Comparison of ENCODE assay signal across 1 cellular context in the genomic region with DNA sequence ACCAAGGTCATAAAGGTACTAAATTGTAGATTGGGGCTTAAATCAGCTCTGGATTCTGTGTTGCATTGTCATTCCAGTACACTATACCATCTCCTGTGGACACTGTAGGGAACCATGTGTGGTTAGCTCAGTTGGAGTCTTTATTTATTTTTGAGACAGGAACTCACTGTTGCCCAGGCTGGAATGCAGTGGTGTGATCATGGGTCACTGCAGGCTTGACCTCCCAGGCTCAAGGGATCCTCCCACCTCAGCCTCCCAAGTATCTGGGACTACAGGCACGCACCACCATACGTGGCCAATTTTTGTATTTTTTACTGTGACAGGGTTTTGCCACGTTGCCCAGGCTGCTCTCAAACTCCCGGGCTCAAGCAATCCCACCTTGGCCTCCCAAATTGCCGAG.
TF ChIP-seq lines count a peak whose summit lies in the region.

No MANE protein-coding gene starts in this region.

TF ChIP-seq in HepG2, 621 proteins besides CTCF, POLR2A, EP300 and RAD21 (continues in another document):
- TF ChIP-seq ZFYVE20 (CRISPR knock-in tag; IDR thresholded peaks at IDR 0.05; ENCODE audit: borderline replicate concordance, low read depth) (no peak), PRPF4 (IDR thresholded peaks at IDR 0.05; ENCODE audit: low read depth, low read length, poor library complexity, severe bottlenecking) (no peak), FOXO1 (CRISPR knock-in tag; IDR thresholded peaks at IDR 0.05) (0 out of 2 replicates have a peak, but pooled peaks have one; percentile 16), SOX5 (CRISPR knock-in tag; IDR thresholded peaks at IDR 0.05; ENCODE audit: borderline replicate concordance) (peak; percentile 19; the same call in 1 of the 2 replicates), ZBTB8A (CRISPR knock-in tag; IDR thresholded peaks at IDR 0.05; ENCODE audit: borderline replicate concordance, low read depth) (no peak), MEIS2 (CRISPR knock-in tag; IDR thresholded peaks at IDR 0.05) (no peak), TEAD3 (CRISPR knock-in tag; optimal IDR thresholded peaks at IDR 0.05; ENCODE audit: borderline replicate concordance) (peak; percentile 97), NCOA1 (CRISPR knock-in tag; IDR thresholded peaks at IDR 0.05) (no peak), ZNF160 (CRISPR knock-in tag; IDR thresholded peaks at IDR 0.05) (no peak), RBFOX2 (IDR thresholded peaks at IDR 0.05; ENCODE audit: low read depth, low read length) (no peak), ZNF792 (CRISPR knock-in tag; IDR thresholded peaks at IDR 0.05) (peak; percentile 35; the same call in 1 of the 2 replicates), CBX1 (IDR thresholded peaks at IDR 0.05; ENCODE audit: low read depth) (no peak), MBNL3 (CRISPR knock-in tag; conservative IDR thresholded peaks at IDR 0.05) (no peak), HDAC2 (CRISPR knock-in tag; IDR thresholded peaks at IDR 0.05) (peak; percentile 73), ZNF614 (CRISPR knock-in tag; IDR thresholded peaks at IDR 0.05; ENCODE audit: borderline replicate concordance) (0 out of 2 replicates have a peak, but pooled peaks have one; percentile 53), ZNF446 (CRISPR knock-in tag; IDR thresholded peaks at IDR 0.05) (no peak), NFYB (CRISPR knock-in tag; IDR thresholded peaks at IDR 0.05) (no peak), ETV6 (CRISPR knock-in tag; conservative IDR thresholded peaks at IDR 0.05) (no peak), ZNF788 (CRISPR knock-in tag; IDR thresholded peaks at IDR 0.05; ENCODE audit: borderline replicate concordance) (peak; percentile 32; the same call in 1 of the 2 replicates), ZNF354B (CRISPR knock-in tag; IDR thresholded peaks at IDR 0.05) (no peak), ZNF496 (CRISPR knock-in tag; IDR thresholded peaks at IDR 0.05; ENCODE audit: insufficient replicate concordance) (no peak), SMAD9 (CRISPR knock-in tag; IDR thresholded peaks at IDR 0.05) (no peak), PITX1 (CRISPR knock-in tag; IDR thresholded peaks at IDR 0.05) (no peak), GABPB1 (CRISPR knock-in tag; IDR thresholded peaks at IDR 0.05) (0 out of 2 replicates have a peak, but pooled peaks have one; percentile 30), LCORL (IDR thresholded peaks at IDR 0.05) (no peak), LCORL (CRISPR knock-in tag; IDR thresholded peaks at IDR 0.05) (no peak), HOXA9 (CRISPR knock-in tag; IDR thresholded peaks at IDR 0.05; ENCODE audit: borderline replicate concordance) (no peak), NR2F6 (IDR thresholded peaks at IDR 0.05) (peak; percentile 87), NR2F6 (CRISPR knock-in tag; IDR thresholded peaks at IDR 0.05) (peak; percentile 93), JARID2 (CRISPR knock-in tag; IDR thresholded peaks at IDR 0.05; ENCODE audit: insufficient replicate concordance) (no peak), ZNF75D (CRISPR knock-in tag; IDR thresholded peaks at IDR 0.05; ENCODE audit: borderline replicate concordance) (no peak), HOXD1 (CRISPR knock-in tag; IDR thresholded peaks at IDR 0.05) (no peak), RBM22 (optimal IDR thresholded peaks at IDR 0.05; ENCODE audit: low read length) (no peak)
- TF ChIP-seq, protein P1, sequence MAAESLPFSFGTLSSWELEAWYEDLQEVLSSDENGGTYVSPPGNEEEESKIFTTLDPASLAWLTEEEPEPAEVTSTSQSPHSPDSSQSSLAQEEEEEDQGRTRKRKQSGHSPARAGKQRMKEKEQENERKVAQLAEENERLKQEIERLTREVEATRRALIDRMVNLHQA (CRISPR knock-in tag; IDR thresholded peaks at IDR 0.05) = no peak
- TF ChIP-seq, protein P2, sequence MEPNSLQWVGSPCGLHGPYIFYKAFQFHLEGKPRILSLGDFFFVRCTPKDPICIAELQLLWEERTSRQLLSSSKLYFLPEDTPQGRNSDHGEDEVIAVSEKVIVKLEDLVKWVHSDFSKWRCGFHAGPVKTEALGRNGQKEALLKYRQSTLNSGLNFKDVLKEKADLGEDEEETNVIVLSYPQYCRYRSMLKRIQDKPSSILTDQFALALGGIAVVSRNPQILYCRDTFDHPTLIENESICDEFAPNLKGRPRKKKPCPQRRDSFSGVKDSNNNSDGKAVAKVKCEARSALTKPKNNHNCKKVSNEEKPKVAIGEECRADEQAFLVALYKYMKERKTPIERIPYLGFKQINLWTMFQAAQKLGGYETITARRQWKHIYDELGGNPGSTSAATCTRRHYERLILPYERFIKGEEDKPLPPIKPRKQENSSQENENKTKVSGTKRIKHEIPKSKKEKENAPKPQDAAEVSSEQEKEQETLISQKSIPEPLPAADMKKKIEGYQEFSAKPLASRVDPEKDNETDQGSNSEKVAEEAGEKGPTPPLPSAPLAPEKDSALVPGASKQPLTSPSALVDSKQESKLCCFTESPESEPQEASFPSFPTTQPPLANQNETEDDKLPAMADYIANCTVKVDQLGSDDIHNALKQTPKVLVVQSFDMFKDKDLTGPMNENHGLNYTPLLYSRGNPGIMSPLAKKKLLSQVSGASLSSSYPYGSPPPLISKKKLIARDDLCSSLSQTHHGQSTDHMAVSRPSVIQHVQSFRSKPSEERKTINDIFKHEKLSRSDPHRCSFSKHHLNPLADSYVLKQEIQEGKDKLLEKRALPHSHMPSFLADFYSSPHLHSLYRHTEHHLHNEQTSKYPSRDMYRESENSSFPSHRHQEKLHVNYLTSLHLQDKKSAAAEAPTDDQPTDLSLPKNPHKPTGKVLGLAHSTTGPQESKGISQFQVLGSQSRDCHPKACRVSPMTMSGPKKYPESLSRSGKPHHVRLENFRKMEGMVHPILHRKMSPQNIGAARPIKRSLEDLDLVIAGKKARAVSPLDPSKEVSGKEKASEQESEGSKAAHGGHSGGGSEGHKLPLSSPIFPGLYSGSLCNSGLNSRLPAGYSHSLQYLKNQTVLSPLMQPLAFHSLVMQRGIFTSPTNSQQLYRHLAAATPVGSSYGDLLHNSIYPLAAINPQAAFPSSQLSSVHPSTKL (CRISPR knock-in tag; IDR thresholded peaks at IDR 0.05) = peak; percentile 70
- TF ChIP-seq, protein P3, sequence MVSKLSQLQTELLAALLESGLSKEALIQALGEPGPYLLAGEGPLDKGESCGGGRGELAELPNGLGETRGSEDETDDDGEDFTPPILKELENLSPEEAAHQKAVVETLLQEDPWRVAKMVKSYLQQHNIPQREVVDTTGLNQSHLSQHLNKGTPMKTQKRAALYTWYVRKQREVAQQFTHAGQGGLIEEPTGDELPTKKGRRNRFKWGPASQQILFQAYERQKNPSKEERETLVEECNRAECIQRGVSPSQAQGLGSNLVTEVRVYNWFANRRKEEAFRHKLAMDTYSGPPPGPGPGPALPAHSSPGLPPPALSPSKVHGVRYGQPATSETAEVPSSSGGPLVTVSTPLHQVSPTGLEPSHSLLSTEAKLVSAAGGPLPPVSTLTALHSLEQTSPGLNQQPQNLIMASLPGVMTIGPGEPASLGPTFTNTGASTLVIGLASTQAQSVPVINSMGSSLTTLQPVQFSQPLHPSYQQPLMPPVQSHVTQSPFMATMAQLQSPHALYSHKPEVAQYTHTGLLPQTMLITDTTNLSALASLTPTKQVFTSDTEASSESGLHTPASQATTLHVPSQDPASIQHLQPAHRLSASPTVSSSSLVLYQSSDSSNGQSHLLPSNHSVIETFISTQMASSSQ (IDR thresholded peaks at IDR 0.05; ENCODE audit: low read depth) = no peak
- TF ChIP-seq, protein P3 (CRISPR knock-in tag; IDR thresholded peaks at IDR 0.05; ENCODE audit: borderline replicate concordance) = no peak
- TF ChIP-seq, protein P4, sequence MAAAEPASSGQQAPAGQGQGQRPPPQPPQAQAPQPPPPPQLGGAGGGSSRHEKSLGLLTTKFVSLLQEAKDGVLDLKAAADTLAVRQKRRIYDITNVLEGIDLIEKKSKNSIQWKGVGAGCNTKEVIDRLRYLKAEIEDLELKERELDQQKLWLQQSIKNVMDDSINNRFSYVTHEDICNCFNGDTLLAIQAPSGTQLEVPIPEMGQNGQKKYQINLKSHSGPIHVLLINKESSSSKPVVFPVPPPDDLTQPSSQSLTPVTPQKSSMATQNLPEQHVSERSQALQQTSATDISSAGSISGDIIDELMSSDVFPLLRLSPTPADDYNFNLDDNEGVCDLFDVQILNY (CRISPR knock-in tag; conservative IDR thresholded peaks at IDR 0.05) = no peak
- TF ChIP-seq, protein P5, sequence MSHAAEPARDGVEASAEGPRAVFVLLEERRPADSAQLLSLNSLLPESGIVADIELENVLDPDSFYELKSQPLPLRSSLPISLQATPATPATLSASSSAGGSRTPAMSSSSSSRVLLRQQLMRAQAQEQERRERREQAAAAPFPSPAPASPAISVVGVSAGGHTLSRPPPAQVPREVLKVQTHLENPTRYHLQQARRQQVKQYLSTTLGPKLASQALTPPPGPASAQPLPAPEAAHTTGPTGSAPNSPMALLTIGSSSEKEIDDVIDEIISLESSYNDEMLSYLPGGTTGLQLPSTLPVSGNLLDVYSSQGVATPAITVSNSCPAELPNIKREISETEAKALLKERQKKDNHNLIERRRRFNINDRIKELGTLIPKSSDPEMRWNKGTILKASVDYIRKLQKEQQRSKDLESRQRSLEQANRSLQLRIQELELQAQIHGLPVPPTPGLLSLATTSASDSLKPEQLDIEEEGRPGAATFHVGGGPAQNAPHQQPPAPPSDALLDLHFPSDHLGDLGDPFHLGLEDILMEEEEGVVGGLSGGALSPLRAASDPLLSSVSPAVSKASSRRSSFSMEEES (CRISPR knock-in tag; IDR thresholded peaks at IDR 0.05) = peak; percentile 45; the same call in 1 of the 2 replicates
- TF ChIP-seq, protein P6, sequence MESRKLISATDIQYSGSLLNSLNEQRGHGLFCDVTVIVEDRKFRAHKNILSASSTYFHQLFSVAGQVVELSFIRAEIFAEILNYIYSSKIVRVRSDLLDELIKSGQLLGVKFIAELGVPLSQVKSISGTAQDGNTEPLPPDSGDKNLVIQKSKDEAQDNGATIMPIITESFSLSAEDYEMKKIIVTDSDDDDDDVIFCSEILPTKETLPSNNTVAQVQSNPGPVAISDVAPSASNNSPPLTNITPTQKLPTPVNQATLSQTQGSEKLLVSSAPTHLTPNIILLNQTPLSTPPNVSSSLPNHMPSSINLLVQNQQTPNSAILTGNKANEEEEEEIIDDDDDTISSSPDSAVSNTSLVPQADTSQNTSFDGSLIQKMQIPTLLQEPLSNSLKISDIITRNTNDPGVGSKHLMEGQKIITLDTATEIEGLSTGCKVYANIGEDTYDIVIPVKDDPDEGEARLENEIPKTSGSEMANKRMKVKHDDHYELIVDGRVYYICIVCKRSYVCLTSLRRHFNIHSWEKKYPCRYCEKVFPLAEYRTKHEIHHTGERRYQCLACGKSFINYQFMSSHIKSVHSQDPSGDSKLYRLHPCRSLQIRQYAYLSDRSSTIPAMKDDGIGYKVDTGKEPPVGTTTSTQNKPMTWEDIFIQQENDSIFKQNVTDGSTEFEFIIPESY (CRISPR knock-in tag; IDR thresholded peaks at IDR 0.05) = no peak; the same call in 1 of the 2 replicates
- TF ChIP-seq, protein P7, sequence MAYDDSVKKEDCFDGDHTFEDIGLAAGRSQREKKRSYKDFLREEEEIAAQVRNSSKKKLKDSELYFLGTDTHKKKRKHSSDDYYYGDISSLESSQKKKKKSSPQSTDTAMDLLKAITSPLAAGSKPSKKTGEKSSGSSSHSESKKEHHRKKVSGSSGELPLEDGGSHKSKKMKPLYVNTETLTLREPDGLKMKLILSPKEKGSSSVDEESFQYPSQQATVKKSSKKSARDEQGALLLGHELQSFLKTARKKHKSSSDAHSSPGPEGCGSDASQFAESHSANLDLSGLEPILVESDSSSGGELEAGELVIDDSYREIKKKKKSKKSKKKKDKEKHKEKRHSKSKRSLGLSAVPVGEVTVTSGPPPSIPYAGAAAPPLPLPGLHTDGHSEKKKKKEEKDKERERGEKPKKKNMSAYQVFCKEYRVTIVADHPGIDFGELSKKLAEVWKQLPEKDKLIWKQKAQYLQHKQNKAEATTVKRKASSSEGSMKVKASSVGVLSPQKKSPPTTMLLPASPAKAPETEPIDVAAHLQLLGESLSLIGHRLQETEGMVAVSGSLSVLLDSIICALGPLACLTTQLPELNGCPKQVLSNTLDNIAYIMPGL (CRISPR knock-in tag; IDR thresholded peaks at IDR 0.05; ENCODE audit: borderline replicate concordance in 1 of 2, low read depth in 1 of 2) = no peak
- TF ChIP-seq, protein P8, sequence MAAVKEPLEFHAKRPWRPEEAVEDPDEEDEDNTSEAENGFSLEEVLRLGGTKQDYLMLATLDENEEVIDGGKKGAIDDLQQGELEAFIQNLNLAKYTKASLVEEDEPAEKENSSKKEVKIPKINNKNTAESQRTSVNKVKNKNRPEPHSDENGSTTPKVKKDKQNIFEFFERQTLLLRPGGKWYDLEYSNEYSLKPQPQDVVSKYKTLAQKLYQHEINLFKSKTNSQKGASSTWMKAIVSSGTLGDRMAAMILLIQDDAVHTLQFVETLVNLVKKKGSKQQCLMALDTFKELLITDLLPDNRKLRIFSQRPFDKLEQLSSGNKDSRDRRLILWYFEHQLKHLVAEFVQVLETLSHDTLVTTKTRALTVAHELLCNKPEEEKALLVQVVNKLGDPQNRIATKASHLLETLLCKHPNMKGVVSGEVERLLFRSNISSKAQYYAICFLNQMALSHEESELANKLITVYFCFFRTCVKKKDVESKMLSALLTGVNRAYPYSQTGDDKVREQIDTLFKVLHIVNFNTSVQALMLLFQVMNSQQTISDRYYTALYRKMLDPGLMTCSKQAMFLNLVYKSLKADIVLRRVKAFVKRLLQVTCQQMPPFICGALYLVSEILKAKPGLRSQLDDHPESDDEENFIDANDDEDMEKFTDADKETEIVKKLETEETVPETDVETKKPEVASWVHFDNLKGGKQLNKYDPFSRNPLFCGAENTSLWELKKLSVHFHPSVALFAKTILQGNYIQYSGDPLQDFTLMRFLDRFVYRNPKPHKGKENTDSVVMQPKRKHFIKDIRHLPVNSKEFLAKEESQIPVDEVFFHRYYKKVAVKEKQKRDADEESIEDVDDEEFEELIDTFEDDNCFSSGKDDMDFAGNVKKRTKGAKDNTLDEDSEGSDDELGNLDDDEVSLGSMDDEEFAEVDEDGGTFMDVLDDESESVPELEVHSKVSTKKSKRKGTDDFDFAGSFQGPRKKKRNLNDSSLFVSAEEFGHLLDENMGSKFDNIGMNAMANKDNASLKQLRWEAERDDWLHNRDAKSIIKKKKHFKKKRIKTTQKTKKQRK (IDR thresholded peaks at IDR 0.05; ENCODE audit: low read length) = no peak
